ENCODE assay signal across 8 cellular contexts in the genomic region with DNA sequence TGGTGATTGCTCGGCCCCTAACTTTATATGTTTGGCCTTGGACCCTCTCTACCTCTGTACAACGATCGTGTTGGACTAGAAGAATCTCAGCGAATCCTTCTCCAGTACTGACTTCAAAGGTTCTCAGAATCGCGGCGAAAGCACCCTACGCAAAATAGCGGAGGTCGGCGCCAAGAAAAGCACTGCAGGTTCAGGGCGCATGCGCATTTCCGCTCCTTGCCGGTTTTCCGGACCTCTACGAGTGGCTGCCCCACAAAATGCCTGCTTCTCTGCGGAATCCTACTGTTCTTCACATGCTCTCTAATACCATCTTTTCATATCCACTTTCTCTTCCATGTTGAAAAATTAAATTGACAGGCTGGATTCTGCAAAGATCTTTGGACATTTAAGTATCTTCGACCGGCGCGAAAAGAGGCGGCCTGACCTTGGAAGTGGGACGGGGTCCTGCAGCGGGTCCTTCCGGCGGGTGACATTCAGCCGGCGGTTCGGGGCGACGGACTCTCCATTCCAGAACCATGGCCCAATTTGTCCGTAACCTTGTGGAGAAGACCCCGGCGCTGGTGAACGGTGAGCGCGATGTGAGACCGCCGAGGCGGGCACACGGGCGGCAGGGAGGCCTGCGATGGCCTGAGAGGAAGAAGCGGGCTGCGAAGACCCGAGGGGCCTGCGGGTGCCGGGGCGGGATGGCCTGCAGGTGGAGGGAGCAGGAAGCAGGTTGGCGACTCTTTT. TPM values are rescaled to one million over a fixed set of nuclear protein-coding genes. Genes with fewer than 3 reads are reported as not detected.
A peak's percentile ranks its signal among the peaks of the same experiment; 100 is the strongest.
DNase-seq lines count a peak whose midpoint lies in the region; ATAC-seq and TF ChIP-seq lines count a peak whose summit lies in the region.

A gene with protein sequence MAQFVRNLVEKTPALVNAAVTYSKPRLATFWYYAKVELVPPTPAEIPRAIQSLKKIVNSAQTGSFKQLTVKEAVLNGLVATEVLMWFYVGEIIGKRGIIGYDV (plus strand): TSS at position 456 of the 729 bp plus-strand sequence. CDS start 60 bp downstream, at position 516.

- peaks cover 20% of the 10 kb centered on the region for H3K79me2 ChIP-seq in parathyroid adenoma

- H3K27ac ChIP-seq in cardiac muscle cell (peak within 1 kb of the TSS; percentile 94), parathyroid adenoma (peak within 1 kb of the TSS; percentile 95), tibial artery (peak within 1 kb of the TSS; percentile 83 to 86)

- peaks cover 32% of the 10 kb centered on the region for H3K36me3 Mint-ChIP-seq in activated naive CD8-positive, alpha-beta T cell treated with anti-CD3 and anti-CD28 coated beads, Interleukin-2, amount 50 U/mL, for 24 hours (ENCODE audit: low read depth)

- intact Hi-C loops in tibial artery (cut with DNase I; ENCODE audit: low total_unique reads) = loop anchor here (5.0 kb wide), 2 partner anchors 36 to 86 kb away; partner anchors contain the start of gene KMT2A

- no peaks in the 10 kb centered on the region for H3K27me3 Mint-ChIP-seq in activated naive CD8-positive, alpha-beta T cell treated with anti-CD3 and anti-CD28 coated beads, Interleukin-2, amount 50 U/mL, for 24 hours

- peak within 1 kb of the TSS; percentile 90 for H2AFZ ChIP-seq in parathyroid adenoma

- H3K9ac ChIP-seq in parathyroid adenoma = peak within 1 kb of the TSS; percentile 63

- DNase-seq in ELR (ENCODE audit: low read depth) (peak; percentile 94), HFF-Myc (ENCODE audit: extremely low read depth, low read depth) (peak; percentile 77), NCI-H1417 treated with DMSO at 0.1 percent for 48 hours (lab: John Stamatoyannopoulos, UW) (peak; percentile 96), T follicular helper cell (ENCODE audit: low read depth) (peak; percentile 89), cardiac muscle cell (ENCODE audit: low read depth in 1 of 2, low spot score in 1 of 2) (peak; percentile 94 to 95), tibial artery (peak; percentile 85 to 93)
- DNase-seq in activated naive CD8-positive, alpha-beta T cell treated with anti-CD3 and anti-CD28 coated beads, Interleukin-2, amount 50 U/mL, for 24 hours = peak; percentile 94

- no peaks in the 10 kb centered on the region for H3K9me3 Mint-ChIP-seq in activated naive CD8-positive, alpha-beta T cell treated with anti-CD3 and anti-CD28 coated beads, Interleukin-2, amount 50 U/mL, for 24 hours

- H3K36me3 ChIP-seq in cardiac muscle cell (peaks cover 5% of the 10 kb centered on the region), parathyroid adenoma (ENCODE audit: control insufficient read depth, insufficient read depth, low read length) (no peaks in the 10 kb centered on the region), tibial artery (peaks cover 4 to 23% (median 12%) of the 10 kb centered on the region in 3 donors)

- peak within 1 kb of the TSS; percentile 97 for H3K27ac Mint-ChIP-seq in activated naive CD8-positive, alpha-beta T cell treated with anti-CD3 and anti-CD28 coated beads, Interleukin-2, amount 50 U/mL, for 24 hours

- H3K4me3 Mint-ChIP-seq in activated naive CD8-positive, alpha-beta T cell treated with anti-CD3 and anti-CD28 coated beads, Interleukin-2, amount 50 U/mL, for 24 hours = peak within 1 kb of the TSS; percentile 95

- no peaks in the 10 kb centered on the region for H3K9me3 ChIP-seq in cardiac muscle cell (ENCODE audit: low read depth)
- H3K9me3 ChIP-seq in parathyroid adenoma (ENCODE audit: control insufficient read depth, low read length) = no peaks in the 10 kb centered on the region
- H3K9me3 ChIP-seq in tibial artery = no peaks in the 10 kb centered on the region

- TF ChIP-seq CTCF in HFF-Myc (IDR thresholded peaks at IDR 0.05; ENCODE audit: low read depth, low read length, missing control alignments) (no peak), cardiac muscle cell (IDR thresholded peaks at IDR 0.05; ENCODE audit: low read depth, low read length) (no peak), parathyroid adenoma (IDR thresholded peaks at IDR 0.05) (no peak), tibial artery (IDR thresholded peaks at IDR 0.05) (no peak)

- H3K27me3 ChIP-seq in cardiac muscle cell (no peaks in the 10 kb centered on the region), parathyroid adenoma (ENCODE audit: control insufficient read depth, insufficient read depth, low read length) (no peaks in the 10 kb centered on the region), tibial artery (no peaks in the 10 kb centered on the region)

- peak; percentile 70 for ATAC-seq in activated naive CD8-positive, alpha-beta T cell treated with anti-CD3 and anti-CD28 coated beads, Interleukin-2, amount 50 U/mL, for 24 hours

- H3K4me1 ChIP-seq in cardiac muscle cell (ENCODE audit: low read depth) (peaks cover 7% of the 10 kb centered on the region), parathyroid adenoma (no peaks in the 10 kb centered on the region), tibial artery (peaks cover 0 to 28% (median 21%) of the 10 kb centered on the region in 4 donors)

- peak within 1 kb of the TSS; percentile 70 for H3K4me3 ChIP-seq in HFF-Myc (replicated peaks; ENCODE audit: low read depth, low read length)
- peak within 1 kb of the TSS; percentile 94 for H3K4me3 ChIP-seq in cardiac muscle cell
- peak within 1 kb of the TSS; percentile 87 for H3K4me3 ChIP-seq in parathyroid adenoma (ENCODE audit: low read depth, low read length)
- peak within 1 kb of the TSS; percentile 77 to 88 for H3K4me3 ChIP-seq in tibial artery

- peak within 1 kb of the TSS; percentile 88 for H3K4me2 ChIP-seq in parathyroid adenoma (ENCODE audit: low read length)

- H3K4me1 Mint-ChIP-seq in activated naive CD8-positive, alpha-beta T cell treated with anti-CD3 and anti-CD28 coated beads, Interleukin-2, amount 50 U/mL, for 24 hours = peaks cover 66% of the 10 kb centered on the region

RNA-seq across cellular contexts. Expression of the gene that starts here (rescaled TPM):
- 65.3 and 90.5 TPM in 2 replicates for total RNA-seq in cardiac muscle cell
- polyA plus RNA-seq in cardiac muscle cell = 734 and 884 TPM in 2 replicates

Comparison
In these comparisons a context has a peak if more than half of its experiments do, and no peak if none do; other contexts are left out.
1. Peak in every context shown above with its lines: DNase-seq, ATAC-seq, H3K4me3 ChIP-seq and H3K27ac ChIP-seq.